ENCODE assay signal across 10 cellular contexts in the genomic region with DNA sequence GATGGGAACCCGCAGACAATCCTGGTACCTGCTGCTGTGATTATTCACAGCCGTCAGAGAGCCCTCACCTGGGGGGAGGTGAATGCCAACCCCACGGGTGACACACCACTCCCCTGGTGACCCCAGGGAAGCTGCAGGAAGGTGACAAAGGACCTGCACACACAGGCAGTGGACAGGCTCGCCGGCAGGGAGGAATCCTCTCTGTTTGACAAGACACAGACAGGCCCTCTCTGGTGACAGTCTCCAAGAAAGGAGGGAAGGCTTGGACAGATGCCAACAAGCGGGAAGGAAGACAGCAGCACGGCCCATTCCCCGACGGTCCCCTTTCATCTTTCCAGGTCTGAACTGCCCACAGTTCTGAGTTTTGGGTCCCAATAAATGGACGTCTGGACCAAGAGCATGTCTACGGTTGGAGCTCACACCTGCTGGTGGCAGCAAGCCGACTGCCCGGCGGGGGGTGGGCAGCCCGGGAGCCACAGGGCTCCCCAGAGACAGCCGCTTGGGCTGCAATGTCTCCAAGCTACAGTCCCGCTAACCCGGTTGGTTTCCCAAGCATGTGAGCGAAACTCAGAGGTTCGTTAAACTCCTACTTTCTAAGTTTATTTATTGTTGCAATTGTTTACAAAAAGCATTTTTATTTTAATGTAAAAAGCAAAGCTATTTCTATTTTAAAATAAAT. TPM values are rescaled to one million over a fixed set of nuclear protein-coding genes. Genes with fewer than 3 reads are reported as not detected.
DNase-seq lines count a peak whose midpoint lies in the region; ATAC-seq and TF ChIP-seq lines count a peak whose summit lies in the region.
"Had no signal": no experiment of that assay in that cellular context is flagged by ENCODE, and none has a peak within 500 bp of the region (broad histone marks: within the 10 kb centered on the region; RNA-seq: fewer than 3 reads in every experiment).

No MANE protein-coding gene starts in this region.

- intact Hi-C loops in lower lobe of right lung (cut with DNase I) = no loop called here

- peak overlapping the region in 2 of 4 donors; percentile 52 to 85 for H3K4me3 Mint-ChIP-seq in CD4-positive, CD25-positive, alpha-beta regulatory T cell

- DNase-seq in CD4-positive, CD25-positive, alpha-beta regulatory T cell = no peak
- peak; percentile 81 for DNase-seq in NB4 (ENCODE audit: low read depth)
- DNase-seq in lower lobe of right lung = peak; percentile 24
- no peak for DNase-seq in GF-D8 (lab: John Stamatoyannopoulos, UW)
- no peak for DNase-seq in HUDEP-2 (lab: John Stamatoyannopoulos, UW; ENCODE audit: unreplicated experiment in 76 of 76)

- H3K4me3 ChIP-seq in CD4-positive, CD25-positive, alpha-beta regulatory T cell (ENCODE audit: low read depth, low read length) = peak overlapping the region; percentile 62
- peak overlapping the region; percentile 42 for H3K4me3 ChIP-seq in NB4 (ENCODE audit: low read depth, low read length)
- H3K4me3 ChIP-seq in lower lobe of right lung = no peak overlapping the region
- H3K4me3 ChIP-seq: right atrium auricular region, vagina had no signal

- TF ChIP-seq CTCF in NB4 (IDR thresholded peaks at IDR 0.05; ENCODE audit: low read depth, low read length) = no peak
- no peak for TF ChIP-seq CTCF in lower lobe of right lung (IDR thresholded peaks at IDR 0.05)

- no peaks in the 10 kb centered on the region for H3K9me3 Mint-ChIP-seq in CD4-positive, CD25-positive, alpha-beta regulatory T cell

- H3K9me3 ChIP-seq in CD4-positive, CD25-positive, alpha-beta regulatory T cell (ENCODE audit: control insufficient read depth in 2 of 2, low read length in 2 of 2) = no peaks in the 10 kb centered on the region
- H3K9me3 ChIP-seq in lower lobe of right lung = no peaks in the 10 kb centered on the region
- H3K9me3 ChIP-seq: right atrium auricular region, vagina had no signal

- no peak for ATAC-seq in CD4-positive, CD25-positive, alpha-beta regulatory T cell (ENCODE audit: low read depth in 2 of 2)
- ATAC-seq in GM18519 (IDR thresholded peaks at IDR 0.05; ENCODE audit: low FRiP score, unreplicated experiment) (peak; percentile 12), lower lobe of right lung (no peak), GM18858 (IDR thresholded peaks at IDR 0.05; ENCODE audit: unreplicated experiment) (no peak), HG02588 (IDR thresholded peaks at IDR 0.05; ENCODE audit: unreplicated experiment) (no peak)

- H3K36me3 ChIP-seq in CD4-positive, CD25-positive, alpha-beta regulatory T cell (ENCODE audit: control insufficient read depth, insufficient read depth, low read length) = no peaks in the 10 kb centered on the region
- H3K36me3 ChIP-seq in lower lobe of right lung = peaks cover 5% of the 10 kb centered on the region
- H3K36me3 ChIP-seq: vagina had no signal

- no peaks in the 10 kb centered on the region for H3K27me3 Mint-ChIP-seq in CD4-positive, CD25-positive, alpha-beta regulatory T cell

- H3K4me1 Mint-ChIP-seq in CD4-positive, CD25-positive, alpha-beta regulatory T cell = peaks cover 11 to 22% (median 17%) of the 10 kb centered on the region in 4 donors

- no peak for TF ChIP-seq POLR2A in NB4 (IDR thresholded peaks at IDR 0.05; ENCODE audit: extremely low read depth, insufficient read length)

- no peaks in the 10 kb centered on the region for H3K27me3 ChIP-seq in CD4-positive, CD25-positive, alpha-beta regulatory T cell (ENCODE audit: control insufficient read depth, insufficient read depth, low read length)
- H3K27me3 ChIP-seq in lower lobe of right lung (ENCODE audit: low read depth) = no peaks in the 10 kb centered on the region
- H3K27me3 ChIP-seq: right atrium auricular region, vagina had no signal

- peaks cover 10% of the 10 kb centered on the region for H3K36me3 Mint-ChIP-seq in CD4-positive, CD25-positive, alpha-beta regulatory T cell

- no peak overlapping the region for H3K27ac Mint-ChIP-seq in CD4-positive, CD25-positive, alpha-beta regulatory T cell

- peaks cover 31% of the 10 kb centered on the region for H3K4me1 ChIP-seq in CD4-positive, CD25-positive, alpha-beta regulatory T cell (ENCODE audit: control insufficient read depth, insufficient read depth, low read length, poor library complexity, severe bottlenecking)
- peaks cover 4% of the 10 kb centered on the region for H3K4me1 ChIP-seq in lower lobe of right lung
- H3K4me1 ChIP-seq: right atrium auricular region, vagina had no signal

- H3K27ac ChIP-seq in CD4-positive, CD25-positive, alpha-beta regulatory T cell (ENCODE audit: insufficient read depth, low read length, poor library complexity, severe bottlenecking) = peak overlapping the region; percentile 96
- H3K27ac ChIP-seq in lower lobe of right lung = no peak overlapping the region
- H3K27ac ChIP-seq: right atrium auricular region, vagina had no signal

RNA-seq across cellular contexts. Expression of gene HDAC4, which starts 31.8 kb away (rescaled TPM):
- total RNA-seq in CD4-positive, CD25-positive, alpha-beta regulatory T cell = 118 TPM
- 1 to 10 TPM; 6.5 to 9.0 (median 7.9) TPM for polyA plus RNA-seq in CD4-positive, CD25-positive, alpha-beta regulatory T cell
- 44.9 TPM for total RNA-seq in lower lobe of right lung

Comparison
In these comparisons a context has a peak if more than half of its experiments do, and no peak if none do; other contexts are left out.
1. DNase-seq: peak in NB4 (single experiment) and lower lobe of right lung (single experiment); none in CD4-positive, CD25-positive, alpha-beta regulatory T cell (0 of 3), GF-D8 (single experiment) and HUDEP-2 (0 of 76).